ENCODE assay signal across 18 cellular contexts in the genomic region with DNA sequence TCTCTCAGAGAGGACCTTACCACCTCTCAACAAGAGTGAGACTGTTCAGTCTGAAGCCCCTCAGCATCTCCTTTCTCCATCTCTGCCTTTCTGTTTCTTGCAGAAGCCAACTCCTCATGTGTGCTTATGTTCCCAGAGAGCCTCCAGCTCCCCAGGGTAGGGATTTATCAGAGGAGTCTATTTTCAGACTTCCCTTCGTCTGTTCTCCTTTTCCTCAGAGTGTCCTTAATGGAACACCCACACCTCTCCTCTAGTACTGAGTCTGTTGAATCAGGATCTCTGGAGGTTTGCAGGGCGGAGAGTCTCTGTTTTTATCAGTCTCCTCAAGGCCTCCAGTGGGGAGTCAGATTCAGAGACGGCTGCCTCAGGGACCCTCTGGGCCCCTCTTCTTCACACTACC. TPM values are rescaled to one million over a fixed set of nuclear protein-coding genes. Genes with fewer than 3 reads are reported as not detected.
DNase-seq lines count a peak whose midpoint lies in the region; ATAC-seq and TF ChIP-seq lines count a peak whose summit lies in the region.
"Had no signal": no experiment of that assay in that cellular context is flagged by ENCODE, and none has a peak within 500 bp of the region (broad histone marks: within the 10 kb centered on the region; RNA-seq: fewer than 3 reads in every experiment).

No MANE protein-coding gene starts in this region.

- ATAC-seq in activated CD4-positive, alpha-beta T cell treated with anti-CD3 and anti-CD28 coated beads for 36 hours, result no peak
- ATAC-seq in HG02623 (IDR thresholded peaks at IDR 0.05; ENCODE audit: unreplicated experiment), result no peak

- no peaks in the 10 kb centered on the region for H3K36me3 ChIP-seq in endodermal cell (ENCODE audit: control insufficient read depth, insufficient read depth, low read length)
- H3K36me3 ChIP-seq: BLaER1, HAP-1 had no signal

- no peak overlapping the region for H3K56ac ChIP-seq in H9 (ENCODE audit: insufficient read length, low read depth, low read length)

- TF ChIP-seq CTCF in H9 (conservative IDR thresholded peaks at IDR 0.05) (no peak), endodermal cell (conservative IDR thresholded peaks at IDR 0.05) (no peak)

- H3K79me1 ChIP-seq in H9 (ENCODE audit: insufficient read depth, low read depth, low read length, poor library complexity, severe bottlenecking), result no peaks in the 10 kb centered on the region

- H3K27me3 Mint-ChIP-seq in activated CD4-positive, alpha-beta T cell treated with anti-CD3 and anti-CD28 coated beads, Interleukin-2, amount 10 ng/mL, durations not matched to agents 24 days and 14 days, result peaks cover 5% of the 10 kb centered on the region
- no peaks in the 10 kb centered on the region for H3K27me3 Mint-ChIP-seq in activated CD4-positive, alpha-beta T cell treated with anti-CD3 and anti-CD28 coated beads for 36 hours
- H3K27me3 Mint-ChIP-seq in H9 (ENCODE audit: low read depth) (no peaks in the 10 kb centered on the region), endodermal cell (ENCODE audit: insufficient read depth) (no peaks in the 10 kb centered on the region)

- no peaks in the 10 kb centered on the region for H3K79me2 ChIP-seq in H9 (ENCODE audit: insufficient read depth, low read length)

- no peak overlapping the region for H2BK5ac ChIP-seq in H9 (ENCODE audit: insufficient read length, low read length)

- no peak overlapping the region for H2BK20ac ChIP-seq in H9 (ENCODE audit: low read depth, low read length, poor library complexity, severe bottlenecking)

- no peak overlapping the region for H3K18ac ChIP-seq in H9 (ENCODE audit: insufficient read length, low read depth, low read length)

- no peak overlapping the region for H2BK15ac ChIP-seq in H9 (ENCODE audit: low read depth, low read length)

- H4K91ac ChIP-seq in H9 (ENCODE audit: insufficient read length, low read depth, low read length), result no peak overlapping the region

- H3K9me3 Mint-ChIP-seq in activated CD4-positive, alpha-beta T cell treated with anti-CD3 and anti-CD28 coated beads, Interleukin-2, amount 10 ng/mL, durations not matched to agents 24 days and 14 days, result no peaks in the 10 kb centered on the region
- H3K9me3 Mint-ChIP-seq in activated CD4-positive, alpha-beta T cell treated with anti-CD3 and anti-CD28 coated beads for 36 hours (ENCODE audit: low read depth), result no peaks in the 10 kb centered on the region
- H3K9me3 Mint-ChIP-seq in H9 (no peaks in the 10 kb centered on the region), endodermal cell (no peaks in the 10 kb centered on the region)
- H3K9me3 Mint-ChIP-seq: CD8-positive, alpha-beta memory T cell had no signal

- no peaks in the 10 kb centered on the region for H3K36me3 Mint-ChIP-seq in activated CD4-positive, alpha-beta T cell treated with anti-CD3 and anti-CD28 coated beads, Interleukin-2, amount 10 ng/mL, durations not matched to agents 24 days and 14 days (ENCODE audit: low read depth)
- no peaks in the 10 kb centered on the region for H3K36me3 Mint-ChIP-seq in activated CD4-positive, alpha-beta T cell treated with anti-CD3 and anti-CD28 coated beads for 36 hours (ENCODE audit: low read depth)
- no peaks in the 10 kb centered on the region for H3K36me3 Mint-ChIP-seq in H9 (ENCODE audit: insufficient read depth in 1 of 3, low read depth in 3 of 3)
- peaks cover 3% of the 10 kb centered on the region for H3K36me3 Mint-ChIP-seq in endodermal cell (ENCODE audit: low read depth)
- H3K36me3 Mint-ChIP-seq: CD8-positive, alpha-beta memory T cell had no signal

- H3K4me1 ChIP-seq in H9 (ENCODE audit: insufficient read depth, low read length) (peaks cover 2% of the 10 kb centered on the region; the same call in 1 of the 2 replicates), endodermal cell (ENCODE audit: control insufficient read depth, insufficient read depth, low read length) (peaks cover 6% of the 10 kb centered on the region)
- H3K4me1 ChIP-seq: Caco-2, HAP-1 had no signal

- no peak overlapping the region for H2BK12ac ChIP-seq in H9 (ENCODE audit: insufficient read length, low read depth, low read length)

- no peaks in the 10 kb centered on the region for H3K9me3 ChIP-seq in H9 (ENCODE audit: control insufficient read depth, low read depth, low read length)
- H3K9me3 ChIP-seq in endodermal cell (ENCODE audit: control insufficient read depth, low read length), result no peaks in the 10 kb centered on the region
- H3K9me3 ChIP-seq: BLaER1, Caco-2, HAP-1 had no signal

- H3K9ac ChIP-seq in H9 (ENCODE audit: extremely low read depth, insufficient read length, low read length), result no peak overlapping the region
- H3K9ac ChIP-seq in endodermal cell (ENCODE audit: extremely low read depth, low read length, poor library complexity, severe bottlenecking), result no peak overlapping the region
- H3K9ac ChIP-seq: BLaER1 had no signal

- peak; percentile 34 for DNase-seq in activated CD4-positive, alpha-beta T cell treated with anti-CD3 and anti-CD28 coated beads, Interleukin-2, amount 10 ng/mL, durations not matched to agents 24 days and 14 days
- DNase-seq in activated CD4-positive, alpha-beta T cell treated with anti-CD3 and anti-CD28 coated beads for 36 hours, result no peak
- no peak for DNase-seq in H9
- DNase-seq in endodermal cell, result no peak
- peak; percentile 49 for DNase-seq in middle frontal gyrus (ENCODE audit: extremely low spot score, low spot score)
- no peak for DNase-seq in T-helper 2 cell
- DNase-seq in NCI-H2029 (lab: John Stamatoyannopoulos, UW), result no peak
- DNase-seq: AML-193; Caco-2; CD8-positive, alpha-beta memory T cell; DND-41; GDM1; GOT3 had no signal

- H3K4ac ChIP-seq in H9 (ENCODE audit: low read depth, low read length), result no peak overlapping the region

- H3K27ac ChIP-seq in H9 (ENCODE audit: insufficient read length, low read depth, low read length), result no peak overlapping the region
- H3K27ac ChIP-seq in endodermal cell (ENCODE audit: low read depth, low read length), result no peak overlapping the region
- H3K27ac ChIP-seq: 22Rv1, BLaER1, HL-60 had no signal

- H4K8ac ChIP-seq in H9 (replicated peaks; ENCODE audit: insufficient read length, low read depth, low read length), result no peak overlapping the region

- no peak overlapping the region for H3K23ac ChIP-seq in H9 (ENCODE audit: insufficient read length, low read depth, low read length)

- POLR2A ChIA-PET in activated CD4-positive, alpha-beta T cell treated with anti-CD3 and anti-CD28 coated beads for 36 hours (lab: Charles Lee), result no interaction called here

- H3K4me2 ChIP-seq in H9 (ENCODE audit: insufficient read depth, insufficient read length, low read length), result no peak overlapping the region
- H3K4me2 ChIP-seq: BLaER1 had no signal

- H3K27me3 ChIP-seq in H9 (ENCODE audit: insufficient read depth, low read length) (no peaks in the 10 kb centered on the region), endodermal cell (ENCODE audit: control insufficient read depth, insufficient read depth, low read length, poor library complexity, severe bottlenecking) (no peaks in the 10 kb centered on the region)
- H3K27me3 ChIP-seq: BLaER1 had no signal

- no peak overlapping the region for H3T11ph ChIP-seq in H9 (ENCODE audit: low read length)

- H4K5ac ChIP-seq in H9 (ENCODE audit: insufficient read length, low read depth, low read length), result no peak overlapping the region

- H4K20me1 ChIP-seq in H9 (ENCODE audit: control insufficient read depth, insufficient read depth, insufficient read length), result no peaks in the 10 kb centered on the region
- H4K20me1 ChIP-seq: BLaER1 had no signal

- H2AK5ac ChIP-seq in H9 (ENCODE audit: insufficient read length, low read length), result no peak overlapping the region

- H3K27ac Mint-ChIP-seq in activated CD4-positive, alpha-beta T cell treated with anti-CD3 and anti-CD28 coated beads, Interleukin-2, amount 10 ng/mL, durations not matched to agents 24 days and 14 days, result no peak overlapping the region
- H3K27ac Mint-ChIP-seq in activated CD4-positive, alpha-beta T cell treated with anti-CD3 and anti-CD28 coated beads for 36 hours, result no peak overlapping the region
- peak overlapping the region; percentile 4 to 22 (median 13); a peak in 2 of 7 replicates for H3K27ac Mint-ChIP-seq in H9
- peak overlapping the region; percentile 2 for H3K27ac Mint-ChIP-seq in endodermal cell
- H3K27ac Mint-ChIP-seq: CD8-positive, alpha-beta memory T cell had no signal

- peaks cover under 1% of the 10 kb centered on the region for H3K4me1 Mint-ChIP-seq in activated CD4-positive, alpha-beta T cell treated with anti-CD3 and anti-CD28 coated beads, Interleukin-2, amount 10 ng/mL, durations not matched to agents 24 days and 14 days
- H3K4me1 Mint-ChIP-seq in activated CD4-positive, alpha-beta T cell treated with anti-CD3 and anti-CD28 coated beads for 36 hours, result no peaks in the 10 kb centered on the region
- H3K4me1 Mint-ChIP-seq in H9 (peaks cover 11 to 20% of the 10 kb centered on the region in 2 experiments), endodermal cell (peaks cover 23% of the 10 kb centered on the region)
- H3K4me1 Mint-ChIP-seq: CD8-positive, alpha-beta memory T cell had no signal

- H3K4me3 Mint-ChIP-seq in activated CD4-positive, alpha-beta T cell treated with anti-CD3 and anti-CD28 coated beads, Interleukin-2, amount 10 ng/mL, durations not matched to agents 24 days and 14 days, result no peak overlapping the region
- H3K4me3 Mint-ChIP-seq in activated CD4-positive, alpha-beta T cell treated with anti-CD3 and anti-CD28 coated beads for 36 hours, result no peak overlapping the region
- H3K4me3 Mint-ChIP-seq in H9, result no peak overlapping the region
- no peak overlapping the region for H3K4me3 Mint-ChIP-seq in endodermal cell
- H3K4me3 Mint-ChIP-seq: CD8-positive, alpha-beta memory T cell had no signal

- H2BK120ac ChIP-seq in H9 (ENCODE audit: low read depth, low read length, poor library complexity, severe bottlenecking), result no peak overlapping the region

- no CpG with 5 or more reads among the region's 3 CpGs for WGBS in H9 (ENCODE audit: extremely low coverage, insufficient read length, low lambda C conversion rate)
- WGBS in endodermal cell (ENCODE audit: insufficient coverage in 1 of 2, insufficient read length in 1 of 2), 2 experiments, result 80 to 90% methylated on average over 1 to 3 of the region's 3 CpGs

- H3K4me3 ChIP-seq in endodermal cell (ENCODE audit: low read length), result no peak overlapping the region
- H3K4me3 ChIP-seq: BLaER1, HAP-1 had no signal

- no peak overlapping the region for H2AFZ ChIP-seq in H9 (ENCODE audit: low read length)

- intact Hi-C loops in activated CD4-positive, alpha-beta T cell treated with anti-CD3 and anti-CD28 coated beads, Interleukin-2, amount 10 ng/mL, durations not matched to agents 24 days and 14 days (cut with micrococcal nuclease), result no loop called here
- intact Hi-C loops in activated CD4-positive, alpha-beta T cell treated with anti-CD3 and anti-CD28 coated beads for 36 hours (cut with DNase I, micrococcal nuclease), result no loop called here

- CTCF ChIA-PET in activated CD4-positive, alpha-beta T cell treated with anti-CD3 and anti-CD28 coated beads for 36 hours (lab: Charles Lee), result no interaction called here

- H3K14ac ChIP-seq in H9 (ENCODE audit: insufficient read depth, low read length), result no peak overlapping the region

- H3K23me2 ChIP-seq in H9 (ENCODE audit: insufficient read length, low read depth, low read length, poor library complexity, severe bottlenecking), result no peaks in the 10 kb centered on the region

RNA-seq across cellular contexts. Expression of a gene that starts 25.1 kb away (rescaled TPM):
- 2.8 and 4.0 TPM in 2 replicates for total RNA-seq in activated CD4-positive, alpha-beta T cell treated with anti-CD3 and anti-CD28 coated beads, Interleukin-2, amount 10 ng/mL, durations not matched to agents 24 days and 14 days
- total RNA-seq in activated CD4-positive, alpha-beta T cell treated with anti-CD3 and anti-CD28 coated beads for 36 hours, result 1 to 10 TPM; 2.3 to 2.5 TPM
- total RNA-seq in H9 (2021) (2.2 TPM in 2 replicates), endodermal cell (10 to 100 TPM; 17.4 to 33.9 TPM)
- polyA plus RNA-seq in endodermal cell (2013, experiment 1 of 2), result 6.2 TPM
- polyA plus RNA-seq in endodermal cell (2013, experiment 2 of 2), result 8.7 TPM

Comparison
In these comparisons a context has a peak if more than half of its experiments do, and no peak if none do; other contexts are left out.
1. DNase-seq: peak in activated CD4-positive, alpha-beta T cell treated with anti-CD3 and anti-CD28 coated beads, Interleukin-2, amount 10 ng/mL, durations not matched to agents 24 days and 14 days (single experiment) and middle frontal gyrus (single experiment); none in activated CD4-positive, alpha-beta T cell treated with anti-CD3 and anti-CD28 coated beads for 36 hours (single experiment), H9 (single experiment), endodermal cell (single experiment), T-helper 2 cell (0 of 5) and NCI-H2029 (single experiment).
2. H3K27ac Mint-ChIP-seq: peak in H9 (3 of 3) and endodermal cell (single experiment); none in activated CD4-positive, alpha-beta T cell treated with anti-CD3 and anti-CD28 coated beads, Interleukin-2, amount 10 ng/mL, durations not matched to agents 24 days and 14 days (single experiment) and activated CD4-positive, alpha-beta T cell treated with anti-CD3 and anti-CD28 coated beads for 36 hours (single experiment).